12 cellular contexts compared by ENCODE assay signal in genomic region chr9:114223564-114224246, GRCh38.
DNase-seq lines count a peak whose midpoint lies in the region; ATAC-seq and TF ChIP-seq lines count a peak whose summit lies in the region.
"Had no signal": no experiment of that assay in that cellular context is flagged by ENCODE, and none has a peak within 500 bp of the region (broad histone marks: within the 10 kb centered on the region; RNA-seq: fewer than 3 reads in every experiment).

No MANE protein-coding gene starts in this region.

- H3K9me3 Mint-ChIP-seq in Calu3 (ENCODE audit: low read depth, unreplicated experiment) (no peaks in the 10 kb centered on the region), brain (peaks cover 0 to 3% (median 0%) of the 10 kb centered on the region in 5 experiments)
- H3K9me3 Mint-ChIP-seq: activated naive CD4-positive, alpha-beta T cell treated with anti-CD3 and anti-CD28 coated beads, Interleukin-2, amount 50 U/mL, for 72 hours had no signal

- H3K27me3 Mint-ChIP-seq in Calu3 (ENCODE audit: unreplicated experiment), result no peaks in the 10 kb centered on the region
- H3K27me3 Mint-ChIP-seq in brain, result peaks cover 3% of the 10 kb centered on the region
- peaks cover 7% of the 10 kb centered on the region for H3K27me3 Mint-ChIP-seq in T-helper 17 cell

- H3K36me3 Mint-ChIP-seq in Calu3 (ENCODE audit: insufficient read depth, unreplicated experiment) (no peaks in the 10 kb centered on the region), brain (no peaks in the 10 kb centered on the region), T-helper 17 cell (ENCODE audit: low read depth) (no peaks in the 10 kb centered on the region)
- H3K36me3 Mint-ChIP-seq: activated naive CD4-positive, alpha-beta T cell treated with anti-CD3 and anti-CD28 coated beads, Interleukin-2, amount 50 U/mL, for 72 hours had no signal

- no peaks in the 10 kb centered on the region for H3K9me3 ChIP-seq in left lung
- no peaks in the 10 kb centered on the region for H3K9me3 ChIP-seq in T-helper 17 cell (ENCODE audit: control insufficient read depth, low read length, poor library complexity, severe bottlenecking)
- H3K9me3 ChIP-seq: tibial artery had no signal

- peak; percentile 9 for DNase-seq in Calu3
- peak; percentile 25 for DNase-seq in LNCaP clone FGC (ENCODE audit: low read depth)
- no peak for DNase-seq in left lung
- DNase-seq in T-helper 17 cell, result no peak
- DNase-seq in DMS79 (lab: John Stamatoyannopoulos, UW), result no peak
- DNase-seq: activated CD4-positive, CD25-positive, alpha-beta regulatory T cell treated with anti-CD3 and anti-CD28 coated beads, Interleukin-2, amount 50 U/mL, for 72 hours; stimulated activated CD4-positive, alpha-beta T cell treated with anti-CD3 and anti-CD28 coated beads, Interleukin-2, amount 100 ng/mL, for 48 hours; tibial artery had no signal

- H3K36me3 ChIP-seq in left lung, result no peaks in the 10 kb centered on the region
- H3K36me3 ChIP-seq: tibial artery had no signal

- H3K4me1 Mint-ChIP-seq in Calu3 (ENCODE audit: low read depth, unreplicated experiment) (no peaks in the 10 kb centered on the region), brain (peaks cover 47% of the 10 kb centered on the region), T-helper 17 cell (no peaks in the 10 kb centered on the region)

- no peaks in the 10 kb centered on the region for H3K27me3 ChIP-seq in left lung
- H3K27me3 ChIP-seq: tibial artery had no signal

- H3K27ac ChIP-seq in left lung, result no peak overlapping the region
- H3K27ac ChIP-seq: tibial artery had no signal

- no peaks in the 10 kb centered on the region for H3K4me1 ChIP-seq in left lung

- ATAC-seq in left lung (peak; percentile 15), HG02642 (IDR thresholded peaks at IDR 0.05; ENCODE audit: poor library complexity, unreplicated experiment) (no peak), T-helper 17 cell (no peak), GM21447 (IDR thresholded peaks at IDR 0.05; ENCODE audit: unreplicated experiment) (no peak)
- ATAC-seq: activated naive CD4-positive, alpha-beta T cell treated with anti-CD3 and anti-CD28 coated beads, Interleukin-2, amount 50 U/mL, for 72 hours had no signal

- H3K4me3 Mint-ChIP-seq in Calu3 (ENCODE audit: low read depth, unreplicated experiment) (no peak overlapping the region), brain (no peak overlapping the region), T-helper 17 cell (no peak overlapping the region)

- no TSS peak for BruUV-seq in Calu3 (replicated peaks; lab: Mats Ljungman, UMichigan)

- CTCF ChIA-PET in Calu3 (lab: Charles Lee), result interaction anchor here (1.1 to 1.5 kb wide), 2 partner anchors 9 to 141 kb away, joined by 3 read pairs; no protein-coding TSS in a partner anchor

- TF ChIP-seq CTCF in Calu3 (IDR thresholded peaks at IDR 0.05; ENCODE audit: unreplicated experiment) (no peak), LNCaP clone FGC (IDR thresholded peaks at IDR 0.05; ENCODE audit: control insufficient read depth, extremely low read depth, insufficient read depth) (no peak), brain (conservative IDR thresholded peaks at IDR 0.05) (no peak), left lung (IDR thresholded peaks at IDR 0.05) (no peak)

- intact Hi-C loops in Calu3 (cut with micrococcal nuclease; ENCODE audit: unreplicated experiment), result no loop called here
- intact Hi-C loops in left lung (cut with DNase I), result loop anchor here in 1 of 2 donors (10.0 kb wide), 1 partner anchor 59 kb away; no protein-coding TSS in a partner anchor

- H3K27ac Mint-ChIP-seq in Calu3 (ENCODE audit: unreplicated experiment) (no peak overlapping the region), brain (peak overlapping the region in 3 of 5 experiments; percentile 39 to 83 (median 72)), T-helper 17 cell (no peak overlapping the region)
- H3K27ac Mint-ChIP-seq: activated naive CD4-positive, alpha-beta T cell treated with anti-CD3 and anti-CD28 coated beads, Interleukin-2, amount 50 U/mL, for 72 hours had no signal

- H3K4me3 ChIP-seq in LNCaP clone FGC (ENCODE audit: low read depth, low read length) (no peak overlapping the region), left lung (no peak overlapping the region)
- H3K4me3 ChIP-seq: tibial artery had no signal

Comparison
In these comparisons a context has a peak if more than half of its experiments do, and no peak if none do; other contexts are left out.
1. DNase-seq: peak in Calu3 (single experiment) and LNCaP clone FGC (single experiment); none in left lung (0 of 2), T-helper 17 cell (0 of 3) and DMS79 (single experiment).
2. H3K27ac Mint-ChIP-seq: peak in brain (3 of 5); none in Calu3 (single experiment) and T-helper 17 cell (single experiment).